In genomic region chr7:79854621-79855020, GRCh38 we compare ENCODE assay signal across 19 cellular contexts.
A peak's percentile ranks its signal among the peaks of the same experiment; 100 is the strongest.
DNase-seq lines count a peak whose midpoint lies in the region; TF ChIP-seq lines count a peak whose summit lies in the region.
"Had no signal": no experiment of that assay in that cellular context is flagged by ENCODE, and none has a peak within 500 bp of the region (broad histone marks: within the 10 kb centered on the region; RNA-seq: fewer than 3 reads in every experiment).

No MANE protein-coding gene starts in this region.

- H3K27me3 ChIP-seq in subcutaneous abdominal adipose tissue (ENCODE audit: control insufficient read depth in 5 of 5, insufficient read depth in 4 of 5, low read length in 5 of 5), result no peaks in the 10 kb centered on the region
- H3K27me3 ChIP-seq: BLaER1, MG63 had no signal

- DNase-seq in EH (ENCODE audit: low read depth), result peak; percentile 40
- DNase-seq in amniotic epithelial cell (ENCODE audit: low read depth), result peak; percentile 91
- peak; percentile 35 for DNase-seq in fibroblast of pulmonary artery (ENCODE audit: low read depth)
- no peak for DNase-seq in posterior cingulate gyrus
- no peak for DNase-seq in activated naive CD4-positive, alpha-beta T cell treated with anti-CD3 and anti-CD28 coated beads, Interleukin-2, amount 50 U/mL, for 16 hours
- no peak for DNase-seq in EL
- DNase-seq: Caco-2; CD4-positive, alpha-beta T cell; DMS 273 treated with DMSO at 0.1 percent for 48 hours; DND-41; GOT3; MG63; NCI-H1417; NCI-H187; NCI-H446; NCI-H526; Right ventricle myocardium superior had no signal

- H3K36me3 ChIP-seq in subcutaneous abdominal adipose tissue (ENCODE audit: control insufficient read depth in 5 of 5, insufficient read depth in 5 of 5, low read length in 5 of 5), result no peaks in the 10 kb centered on the region
- H3K36me3 ChIP-seq: BLaER1, MG63 had no signal

- no peaks in the 10 kb centered on the region for H3K9me3 ChIP-seq in subcutaneous abdominal adipose tissue (ENCODE audit: control insufficient read depth in 5 of 5, low read length in 5 of 5)
- H3K9me3 ChIP-seq: BLaER1, Caco-2, MG63 had no signal

- peak overlapping the region; percentile 21 for H3K27ac ChIP-seq in subcutaneous abdominal adipose tissue (ENCODE audit: low read depth, low read length)
- H3K27ac ChIP-seq: BLaER1 had no signal

- peaks cover 0 to 17% (median 0%) of the 10 kb centered on the region in 5 donors for H3K4me1 ChIP-seq in subcutaneous abdominal adipose tissue (ENCODE audit: control insufficient read depth in 5 of 5, insufficient read depth in 5 of 5, low read length in 5 of 5)
- H3K4me1 ChIP-seq: BLaER1, Caco-2 had no signal

- no peak overlapping the region for H3K9ac ChIP-seq in subcutaneous abdominal adipose tissue (ENCODE audit: low read length in 5 of 5)
- H3K9ac ChIP-seq: BLaER1 had no signal

- no peak for TF ChIP-seq CTCF in fibroblast of pulmonary artery (IDR thresholded peaks at IDR 0.05; ENCODE audit: low read length, missing control alignments)

- H3K4me3 ChIP-seq in fibroblast of pulmonary artery (replicated peaks; ENCODE audit: low read depth, low read length) (no peak overlapping the region), subcutaneous abdominal adipose tissue (ENCODE audit: low read depth in 1 of 5, low read length in 5 of 5) (no peak overlapping the region)
- H3K4me3 ChIP-seq: BLaER1, MG63 had no signal

- intact Hi-C loops in posterior cingulate gyrus (cut with DNase I), result no loop called here

Comparison
In these comparisons a context has a peak if more than half of its experiments do, and no peak if none do; other contexts are left out.
1. DNase-seq: peak in EH (single experiment), amniotic epithelial cell (single experiment) and fibroblast of pulmonary artery (single experiment); none in posterior cingulate gyrus (0 of 10), activated naive CD4-positive, alpha-beta T cell treated with anti-CD3 and anti-CD28 coated beads, Interleukin-2, amount 50 U/mL, for 16 hours (single experiment) and EL (single experiment).